In genomic region chr1:111729271-111729921, GRCh38 we compare ENCODE assay signal across 19 cellular contexts. TPM values are rescaled to one million over a fixed set of nuclear protein-coding genes. Genes with fewer than 3 reads are reported as not detected.
DNase-seq lines count a peak whose midpoint lies in the region; ATAC-seq and TF ChIP-seq lines count a peak whose summit lies in the region.
"Had no signal": no experiment of that assay in that cellular context is flagged by ENCODE, and none has a peak within 500 bp of the region (broad histone marks: within the 10 kb centered on the region; RNA-seq: fewer than 3 reads in every experiment).

No MANE protein-coding gene starts in this region.

- DNase-seq in activated naive CD4-positive, alpha-beta T cell treated with anti-CD3 and anti-CD28 coated beads, Interleukin-2, amount 10 ng/mL, durations not matched to agents 7 days and 5 days, result no peak
- no peak for DNase-seq in activated naive CD4-positive, alpha-beta T cell treated with Interleukin-2 at 50 U/mL for 16 hours
- DNase-seq in esophagus muscularis mucosa (ENCODE audit: extremely low spot score) (peak; percentile 84), mucosa of gallbladder (ENCODE audit: low spot score) (peak; percentile 6), ureter (ENCODE audit: low spot score) (peak; percentile 36), kidney tubule cell (ENCODE audit: low spot score) (no peak), NCI-H2107 (lab: John Stamatoyannopoulos, UW) (no peak)
- no peak for DNase-seq in naive thymus-derived CD8-positive, alpha-beta T cell
- DNase-seq: ACHN; activated naive CD8-positive, alpha-beta T cell treated with anti-CD3 and anti-CD28 coated beads, Interleukin-2, amount 50 U/mL, for 24 hours; activated T-cell treated with anti-CD3 and anti-CD28 coated beads, Interleukin-2, amount 50 U/mL, for 24 hours; islet precursor cell; NCI-H1417; NCI-H748 treated with DMSO at 0.1 percent for 48 hours; thyroid gland had no signal

- peaks cover 69 to 75% (median 70%) of the 10 kb centered on the region in 4 donors for H3K4me1 ChIP-seq in esophagus muscularis mucosa

- peak overlapping the region; percentile 38 for H3K27ac Mint-ChIP-seq in activated naive CD4-positive, alpha-beta T cell treated with anti-CD3 and anti-CD28 coated beads, Interleukin-2, amount 10 ng/mL, durations not matched to agents 7 days and 5 days
- no peak overlapping the region for H3K27ac Mint-ChIP-seq in naive thymus-derived CD8-positive, alpha-beta T cell
- H3K27ac Mint-ChIP-seq: activated naive CD8-positive, alpha-beta T cell treated with anti-CD3 and anti-CD28 coated beads, Interleukin-2, amount 50 U/mL, for 24 hours; activated T-cell treated with anti-CD3 and anti-CD28 coated beads, Interleukin-2, amount 50 U/mL, for 24 hours had no signal

- POLR2A ChIA-PET in naive thymus-derived CD8-positive, alpha-beta T cell (lab: Charles Lee), result no interaction called here

- WGBS in esophagus muscularis mucosa, result 57% methylated on average over 4 of the region's 8 CpGs

- no peaks in the 10 kb centered on the region for H3K4me1 Mint-ChIP-seq in activated naive CD4-positive, alpha-beta T cell treated with anti-CD3 and anti-CD28 coated beads, Interleukin-2, amount 10 ng/mL, durations not matched to agents 7 days and 5 days
- peaks cover 0 to 5% (median 2%) of the 10 kb centered on the region in 4 donors for H3K4me1 Mint-ChIP-seq in naive thymus-derived CD8-positive, alpha-beta T cell
- H3K4me1 Mint-ChIP-seq: activated naive CD8-positive, alpha-beta T cell treated with anti-CD3 and anti-CD28 coated beads, Interleukin-2, amount 50 U/mL, for 24 hours; central memory CD8-positive, alpha-beta T cell had no signal

- H3K27me3 ChIP-seq in esophagus muscularis mucosa, result no peaks in the 10 kb centered on the region
- H3K27me3 ChIP-seq: thyroid gland had no signal

- intact Hi-C loops in esophagus muscularis mucosa (cut with DNase I), result no loop called here

- H3K4me3 ChIP-seq in esophagus muscularis mucosa, result no peak overlapping the region
- H3K4me3 ChIP-seq: thyroid gland had no signal

- peaks cover 4 to 34% (median 15%) of the 10 kb centered on the region in 4 donors for H3K36me3 ChIP-seq in esophagus muscularis mucosa
- H3K36me3 ChIP-seq: thyroid gland had no signal

- no peak for ATAC-seq in naive thymus-derived CD8-positive, alpha-beta T cell
- ATAC-seq: activated naive CD8-positive, alpha-beta T cell treated with anti-CD3 and anti-CD28 coated beads, Interleukin-2, amount 50 U/mL, for 24 hours; HCT116 had no signal

- H3K9me3 Mint-ChIP-seq in activated naive CD4-positive, alpha-beta T cell treated with anti-CD3 and anti-CD28 coated beads, Interleukin-2, amount 10 ng/mL, durations not matched to agents 7 days and 5 days, result no peaks in the 10 kb centered on the region
- no peaks in the 10 kb centered on the region for H3K9me3 Mint-ChIP-seq in naive thymus-derived CD8-positive, alpha-beta T cell
- H3K9me3 Mint-ChIP-seq: activated naive CD8-positive, alpha-beta T cell treated with anti-CD3 and anti-CD28 coated beads, Interleukin-2, amount 50 U/mL, for 24 hours; activated T-cell treated with anti-CD3 and anti-CD28 coated beads, Interleukin-2, amount 50 U/mL, for 24 hours; central memory CD8-positive, alpha-beta T cell had no signal

- H3K9me3 ChIP-seq in esophagus muscularis mucosa, result no peaks in the 10 kb centered on the region
- H3K9me3 ChIP-seq: thyroid gland had no signal

- TF ChIP-seq CTCF in esophagus muscularis mucosa (IDR thresholded peaks at IDR 0.05), result no peak

- H3K27ac ChIP-seq in esophagus muscularis mucosa (replicated peaks in 1 of 4), result peak overlapping the region; percentile 8 to 38 (median 26)
- H3K27ac ChIP-seq: HL-60, KMS-11, thyroid gland had no signal

- H3K4me3 Mint-ChIP-seq in activated naive CD4-positive, alpha-beta T cell treated with anti-CD3 and anti-CD28 coated beads, Interleukin-2, amount 10 ng/mL, durations not matched to agents 7 days and 5 days, result no peak overlapping the region
- H3K4me3 Mint-ChIP-seq in naive thymus-derived CD8-positive, alpha-beta T cell, result no peak overlapping the region
- H3K4me3 Mint-ChIP-seq: activated naive CD8-positive, alpha-beta T cell treated with anti-CD3 and anti-CD28 coated beads, Interleukin-2, amount 50 U/mL, for 24 hours; activated T-cell treated with anti-CD3 and anti-CD28 coated beads, Interleukin-2, amount 50 U/mL, for 24 hours; central memory CD8-positive, alpha-beta T cell had no signal

- no peak for TF ChIP-seq POLR2A in esophagus muscularis mucosa (IDR thresholded peaks at IDR 0.05; ENCODE audit: low read depth)

- TF ChIP-seq EP300 in esophagus muscularis mucosa (IDR thresholded peaks at IDR 0.05), result no peak

- peaks cover 8% of the 10 kb centered on the region for H3K27me3 Mint-ChIP-seq in activated naive CD4-positive, alpha-beta T cell treated with anti-CD3 and anti-CD28 coated beads, Interleukin-2, amount 10 ng/mL, durations not matched to agents 7 days and 5 days
- peaks cover 0 to 10% (median 0%) of the 10 kb centered on the region in 5 donors for H3K27me3 Mint-ChIP-seq in naive thymus-derived CD8-positive, alpha-beta T cell
- H3K27me3 Mint-ChIP-seq: activated naive CD8-positive, alpha-beta T cell treated with anti-CD3 and anti-CD28 coated beads, Interleukin-2, amount 50 U/mL, for 24 hours; activated T-cell treated with anti-CD3 and anti-CD28 coated beads, Interleukin-2, amount 50 U/mL, for 24 hours; central memory CD8-positive, alpha-beta T cell had no signal

- no peaks in the 10 kb centered on the region for H3K36me3 Mint-ChIP-seq in activated naive CD4-positive, alpha-beta T cell treated with anti-CD3 and anti-CD28 coated beads, Interleukin-2, amount 10 ng/mL, durations not matched to agents 7 days and 5 days
- no peaks in the 10 kb centered on the region for H3K36me3 Mint-ChIP-seq in naive thymus-derived CD8-positive, alpha-beta T cell

- CTCF ChIA-PET in activated naive CD4-positive, alpha-beta T cell treated with anti-CD3 and anti-CD28 coated beads, Interleukin-2, amount 10 ng/mL, durations not matched to agents 7 days and 5 days (lab: Charles Lee), result interaction anchor here (0.8 to 1.1 kb wide), 2 partner anchors 18 to 221 kb away, joined by 3 read pairs; no protein-coding TSS in a partner anchor

RNA-seq across cellular contexts. Expression of gene INKA2, which starts 9.8 kb away (rescaled TPM):
- total RNA-seq in esophagus muscularis mucosa (10 to 100 TPM in 1 of 4 donors, 1 to 10 TPM in 3; 4.0 to 10.8 (median 8.5) TPM), mucosa of gallbladder (4.9 TPM), ureter (5.7 TPM)
- under 1 TPM; 0.70 to 0.77 TPM for total RNA-seq in naive thymus-derived CD8-positive, alpha-beta T cell
- not detected for polyA plus RNA-seq in naive thymus-derived CD8-positive, alpha-beta T cell

RNA-seq across cellular contexts. Expression of gene DDX20, which starts 26.3 kb away (rescaled TPM):
- total RNA-seq in esophagus muscularis mucosa (10 to 100 TPM in 3 of 4 donors, 1 to 10 TPM in 1; 9.5 to 19.9 (median 13.1) TPM), mucosa of gallbladder (8.4 TPM), ureter (18.4 TPM)
- total RNA-seq in naive thymus-derived CD8-positive, alpha-beta T cell, result 10 to 100 TPM; 18.9 to 24.2 TPM
- 10 to 100 TPM in 2 of 3 donors, 1 to 10 TPM in 1; 8.0 to 12.7 (median 10.0) TPM for polyA plus RNA-seq in naive thymus-derived CD8-positive, alpha-beta T cell

Comparison
In these comparisons a context has a peak if more than half of its experiments do, and no peak if none do; other contexts are left out.
1. DNase-seq: peak in esophagus muscularis mucosa (single experiment), mucosa of gallbladder (single experiment) and ureter (single experiment); none in activated naive CD4-positive, alpha-beta T cell treated with anti-CD3 and anti-CD28 coated beads, Interleukin-2, amount 10 ng/mL, durations not matched to agents 7 days and 5 days (single experiment), activated naive CD4-positive, alpha-beta T cell treated with Interleukin-2 at 50 U/mL for 16 hours (single experiment), kidney tubule cell (single experiment), naive thymus-derived CD8-positive, alpha-beta T cell (0 of 10) and NCI-H2107 (single experiment).